7 cellular contexts compared by ENCODE assay signal in genomic region chr10:124539935-124540641, GRCh38.
DNase-seq lines count a peak whose midpoint lies in the region; ATAC-seq and TF ChIP-seq lines count a peak whose summit lies in the region.

No MANE protein-coding gene starts in this region.

- no peak overlapping the region for H3K4me3 ChIP-seq in WI38 (ENCODE audit: low read depth, low read length)

- DNase-seq in T47D (ENCODE audit: low read depth in 1 of 2, low spot score in 1 of 2) (peak; percentile 15 to 39), left lobe of liver (ENCODE audit: low spot score) (no peak), RKO (ENCODE audit: low spot score) (no peak)
- DNase-seq in stimulated activated CD4-positive, alpha-beta T cell treated with anti-CD3 and anti-CD28 coated beads, TNF-alpha, amount 100 ng/mL, for 24 hours (ENCODE audit: low read depth in 3 of 3), result peak; percentile 34 to 56 (median 37)

- in situ Hi-C loops in T47D (cut with HindIII; ENCODE audit: low pct_unique_long_range_greater_than_20kb, low sequenced_read_pairs), result no loop called here

- ATAC-seq in GM18517 (IDR thresholded peaks at IDR 0.05; ENCODE audit: unreplicated experiment) (peak; percentile 51), HG03432 (IDR thresholded peaks at IDR 0.05; ENCODE audit: unreplicated experiment) (peak; percentile 67), left lobe of liver (peak; percentile 60)

- peak; percentile 69 for TF ChIP-seq CTCF in WI38 (IDR thresholded peaks at IDR 0.05; ENCODE audit: low read depth, low read length)

Comparison
In these comparisons a context has a peak if more than half of its experiments do, and no peak if none do; other contexts are left out.
1. DNase-seq: peak in T47D (2 of 2) and stimulated activated CD4-positive, alpha-beta T cell treated with anti-CD3 and anti-CD28 coated beads, TNF-alpha, amount 100 ng/mL, for 24 hours (3 of 3); none in left lobe of liver (single experiment) and RKO (single experiment).
2. Peak in every context shown above with its lines, with median percentiles within 50 percentile points of each other: ATAC-seq.